ENCODE assay signal across 22 cellular contexts in the genomic region with DNA sequence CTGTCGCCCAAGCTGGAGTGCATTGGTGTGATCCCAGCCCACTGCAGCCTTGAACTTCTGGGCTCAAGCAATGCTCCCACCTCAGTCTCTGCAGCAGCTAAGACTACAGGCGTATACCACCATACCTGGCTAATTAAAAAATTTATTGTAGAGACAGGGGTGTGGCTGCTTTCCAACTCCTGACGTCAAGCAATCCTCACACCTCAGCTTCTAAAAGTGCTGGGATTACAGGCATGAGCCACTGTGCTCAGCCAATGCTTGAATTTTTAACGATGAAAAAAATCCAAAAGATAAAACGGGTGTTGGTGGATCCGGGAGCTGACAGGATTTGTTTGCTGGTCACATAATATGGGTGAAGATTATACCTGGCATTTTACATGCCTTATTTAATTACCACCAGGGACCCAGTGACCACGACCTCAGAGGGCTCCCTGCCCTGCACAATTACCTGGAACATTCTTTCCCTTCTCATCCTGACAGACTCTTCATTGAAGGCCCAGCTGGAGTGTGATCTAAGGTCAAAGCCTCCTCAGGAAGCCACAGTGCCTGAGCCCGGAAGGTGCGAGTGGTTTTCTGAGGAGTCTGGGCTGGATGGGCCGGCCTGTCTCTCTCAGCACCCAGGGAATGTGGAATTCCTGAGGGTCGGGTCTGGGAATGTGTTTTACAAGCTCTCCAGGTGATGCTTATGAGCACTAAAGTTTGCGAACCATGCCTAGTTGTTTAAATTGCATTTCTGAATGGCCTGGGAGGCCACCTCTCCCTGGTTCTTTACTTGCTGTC.
A peak's percentile ranks its signal among the peaks of the same experiment; 100 is the strongest.
DNase-seq lines count a peak whose midpoint lies in the region; FAIRE-seq and TF ChIP-seq lines count a peak whose summit lies in the region.
"Had no signal": no experiment of that assay in that cellular context is flagged by ENCODE, and none has a peak within 500 bp of the region (broad histone marks: within the 10 kb centered on the region; RNA-seq: fewer than 3 reads in every experiment).

No MANE protein-coding gene starts in this region.

- no peaks in the 10 kb centered on the region for H3K79me1 ChIP-seq in mesenchymal stem cell (replicated peaks; ENCODE audit: low read length, poor library complexity, severe bottlenecking)

- WGBS in mesenchymal stem cell: 56% methylated on average over 9 of the region's 12 CpGs

- H3K4me1 Mint-ChIP-seq in CD14-positive monocyte (peaks cover 28% of the 10 kb centered on the region), osteocyte (ENCODE audit: unreplicated experiment) (no peaks in the 10 kb centered on the region)

- H3K4me3 Mint-ChIP-seq in CD14-positive monocyte (peak overlapping the region; percentile 57 to 77), osteocyte (ENCODE audit: unreplicated experiment) (no peak overlapping the region)
- H3K4me3 Mint-ChIP-seq: naive thymus-derived CD8-positive, alpha-beta T cell had no signal

- H4K8ac ChIP-seq in mesenchymal stem cell (ENCODE audit: low read length): no peak overlapping the region

- no peak overlapping the region for H2AFZ ChIP-seq in mesenchymal stem cell (ENCODE audit: low read depth, low read length)
- H2AFZ ChIP-seq: parathyroid adenoma had no signal

- H3K14ac ChIP-seq in mesenchymal stem cell (ENCODE audit: low read length in 2 of 2): no peak overlapping the region

- FAIRE-seq in D721Med (lab: Jason Lieb, UNC): no peak
- FAIRE-seq: A204.1, GM12878 had no signal

- H3K27me3 Mint-ChIP-seq in CD14-positive monocyte (ENCODE audit: low read depth in 3 of 3) (peaks cover 0 to 2% (median 1%) of the 10 kb centered on the region in 3 donors), osteocyte (ENCODE audit: unreplicated experiment) (peaks cover 48% of the 10 kb centered on the region)

- H3K23ac ChIP-seq in mesenchymal stem cell (ENCODE audit: low read length in 2 of 2): no peak overlapping the region

- TF ChIP-seq CTCF in CD14-positive monocyte (IDR thresholded peaks at IDR 0.05): no peak
- TF ChIP-seq CTCF in left ventricle myocardium inferior (IDR thresholded peaks at IDR 0.05; ENCODE audit: borderline replicate concordance): no peak
- no peak for TF ChIP-seq CTCF in D721Med (IDR thresholded peaks at IDR 0.05; ENCODE audit: insufficient read depth, missing control alignments)
- no peak for TF ChIP-seq CTCF in tibial artery (IDR thresholded peaks at IDR 0.05)
- no peak for TF ChIP-seq CTCF in osteocyte (IDR thresholded peaks at IDR 0.05)

- H3K36me3 Mint-ChIP-seq in CD14-positive monocyte (no peaks in the 10 kb centered on the region), osteocyte (ENCODE audit: unreplicated experiment) (no peaks in the 10 kb centered on the region)
- H3K36me3 Mint-ChIP-seq: naive thymus-derived CD8-positive, alpha-beta T cell had no signal

- H4K91ac ChIP-seq in mesenchymal stem cell (ENCODE audit: low read length): no peak overlapping the region

- H3K27me3 ChIP-seq in NT2/D1 (ENCODE audit: insufficient read depth, insufficient read length) (no peaks in the 10 kb centered on the region), left ventricle myocardium inferior (ENCODE audit: low read depth) (peaks cover 11% of the 10 kb centered on the region), mesenchymal stem cell (ENCODE audit: control insufficient read depth in 1 of 2, insufficient read depth in 1 of 2, low read length in 2 of 2) (peaks cover 31 to 33% of the 10 kb centered on the region in 2 experiments), tibial artery (peaks cover 0 to 15% of the 10 kb centered on the region in 2 donors)
- H3K27me3 ChIP-seq: brain microvascular endothelial cell, vagina had no signal

- no peak overlapping the region for H2BK5ac ChIP-seq in mesenchymal stem cell (ENCODE audit: low read depth, low read length, poor library complexity, severe bottlenecking)

- H3K27ac ChIP-seq in left ventricle myocardium inferior (replicated peaks) (peak overlapping the region; percentile 38), mesenchymal stem cell (ENCODE audit: low read length, poor library complexity, severe bottlenecking) (no peak overlapping the region), tibial artery (no peak overlapping the region)
- H3K27ac ChIP-seq: brain microvascular endothelial cell, parathyroid adenoma, skin epidermis, vagina had no signal

- no peak overlapping the region for H2AK5ac ChIP-seq in mesenchymal stem cell (ENCODE audit: low read length, severe bottlenecking)

- H2BK120ac ChIP-seq in mesenchymal stem cell (ENCODE audit: low read depth, low read length): peak overlapping the region; percentile 22

- H3K9me3 Mint-ChIP-seq in CD14-positive monocyte: no peaks in the 10 kb centered on the region
- H3K9me3 Mint-ChIP-seq in osteocyte (ENCODE audit: unreplicated experiment): no peaks in the 10 kb centered on the region
- H3K9me3 Mint-ChIP-seq: activated T-helper 2 cell treated with anti-CD3 and anti-CD28 coated beads, Interferon-gamma antibody, Interleukin-2, Interleukin-4, amounts not matched to agents 10 μg/mL and 5 μg/mL and 100 μg/mL, durations not matched to agents 14 hours and 24 hours and 36 hours; naive thymus-derived CD8-positive, alpha-beta T cell had no signal

- no peak overlapping the region for H2BK15ac ChIP-seq in mesenchymal stem cell (ENCODE audit: low read depth, poor library complexity, severe bottlenecking)

- H3K9ac ChIP-seq in NT2/D1 (ENCODE audit: insufficient read length, low read depth) (no peak overlapping the region), mesenchymal stem cell (ENCODE audit: low read length) (no peak overlapping the region)
- H3K9ac ChIP-seq: parathyroid adenoma had no signal

- peak overlapping the region in 6 of 7 donors; percentile 22 to 84 (median 70) for H3K27ac Mint-ChIP-seq in CD14-positive monocyte
- no peak overlapping the region for H3K27ac Mint-ChIP-seq in osteocyte (ENCODE audit: unreplicated experiment)
- H3K27ac Mint-ChIP-seq: activated T-helper 2 cell treated with anti-CD3 and anti-CD28 coated beads, Interferon-gamma antibody, Interleukin-2, Interleukin-4, amounts not matched to agents 10 μg/mL and 5 μg/mL and 100 μg/mL, durations not matched to agents 14 hours and 24 hours and 36 hours had no signal

- intact Hi-C loops in CD14-positive monocyte (cut with micrococcal nuclease): loop anchor here in 1 of 2 donors (10.0 kb wide), 1 partner anchor 197 kb away; a partner anchor contains a TSS
- intact Hi-C loops in left ventricle myocardium inferior (cut with micrococcal nuclease): no loop called here
- intact Hi-C loops in tibial artery (cut with DNase I; ENCODE audit: low total_unique reads): loop anchor here (10.0 kb wide), 1 partner anchor 847 kb away; no protein-coding TSS in a partner anchor

- H2BK12ac ChIP-seq in mesenchymal stem cell (ENCODE audit: low read length in 2 of 2): peak overlapping the region in 1 of 2 experiments; percentile 4

- no peak overlapping the region for H3K4me2 ChIP-seq in mesenchymal stem cell (ENCODE audit: low read length, poor library complexity, severe bottlenecking)

- H3K4me3 ChIP-seq in NT2/D1 (ENCODE audit: insufficient read length, low read depth) (no peak overlapping the region), left ventricle myocardium inferior (no peak overlapping the region), mesenchymal stem cell (ENCODE audit: insufficient read depth in 1 of 2, low read depth in 1 of 2, low read length in 2 of 2) (no peak overlapping the region), tibial artery (no peak overlapping the region)
- H3K4me3 ChIP-seq: GM12878, lung, skin epidermis, vagina had no signal

- peak overlapping the region in 1 of 2 experiments; percentile 28 for H3K18ac ChIP-seq in mesenchymal stem cell (ENCODE audit: low read depth in 1 of 2, low read length in 2 of 2)

- H3K4me1 ChIP-seq in NT2/D1 (ENCODE audit: insufficient read depth, insufficient read length) (no peaks in the 10 kb centered on the region), left ventricle myocardium inferior (peaks cover 27% of the 10 kb centered on the region), mesenchymal stem cell (ENCODE audit: control insufficient read depth, insufficient read depth, low read depth, low read length) (peaks cover 6% of the 10 kb centered on the region), tibial artery (peaks cover 0 to 7% (median 3%) of the 10 kb centered on the region in 4 donors)
- H3K4me1 ChIP-seq: parathyroid adenoma had no signal

- H3K36me3 ChIP-seq in NT2/D1 (ENCODE audit: insufficient read depth, insufficient read length, low read length): no peaks in the 10 kb centered on the region
- H3K36me3 ChIP-seq in left ventricle myocardium inferior: no peaks in the 10 kb centered on the region
- no peaks in the 10 kb centered on the region for H3K36me3 ChIP-seq in mesenchymal stem cell (ENCODE audit: control insufficient read depth in 1 of 2, insufficient read depth in 2 of 2, low read depth in 1 of 2, low read length in 2 of 2)
- no peaks in the 10 kb centered on the region for H3K36me3 ChIP-seq in tibial artery
- H3K36me3 ChIP-seq: brain microvascular endothelial cell, vagina had no signal

- no peak for DNase-seq in CD14-positive monocyte (ENCODE audit: low spot score)
- DNase-seq in NT2/D1 (ENCODE audit: low read depth, low spot score): peak; percentile 25
- DNase-seq in left ventricle myocardium inferior: no peak
- no peak for DNase-seq in mesenchymal stem cell
- DNase-seq in D721Med (ENCODE audit: insufficient read length, low spot score): no peak
- no peak for DNase-seq in tibial artery
- DNase-seq in NCI-H2171 (lab: John Stamatoyannopoulos, UW): no peak
- DNase-seq in osteocyte (ENCODE audit: extremely low spot score, unreplicated experiment): no peak
- DNase-seq: brain microvascular endothelial cell; foreskin melanocyte; KBM-7; naive thymus-derived CD8-positive, alpha-beta T cell; NCI-H2029 treated with DMSO at 0.1 percent for 48 hours; NK-92 treated with Interleukin-12 subunit alpha and Interleukin-12 subunit beta, amount 100 ng/mL, for 24 hours; T1000 had no signal

- H3K4ac ChIP-seq in mesenchymal stem cell (ENCODE audit: low read depth in 1 of 2, low read length in 2 of 2): no peak overlapping the region

- no peaks in the 10 kb centered on the region for H3K9me3 ChIP-seq in NT2/D1 (ENCODE audit: insufficient read depth, low read length)
- H3K9me3 ChIP-seq in left ventricle myocardium inferior (replicated peaks): no peaks in the 10 kb centered on the region
- H3K9me3 ChIP-seq in mesenchymal stem cell (ENCODE audit: control insufficient read depth, low read length): no peaks in the 10 kb centered on the region
- no peaks in the 10 kb centered on the region for H3K9me3 ChIP-seq in tibial artery
- H3K9me3 ChIP-seq: vagina had no signal
